ENCODE assay signal across 24 cellular contexts in genomic region chr10:19915816-19916215, GRCh38.
DNase-seq lines count a peak whose midpoint lies in the region; ATAC-seq, FAIRE-seq and TF ChIP-seq lines count a peak whose summit lies in the region.
"Had no signal": no experiment of that assay in that cellular context is flagged by ENCODE, and none has a peak within 500 bp of the region (broad histone marks: within the 10 kb centered on the region; RNA-seq: fewer than 3 reads in every experiment).

No MANE protein-coding gene starts in this region.

- TF ChIP-seq POLR2A in right lobe of liver (IDR thresholded peaks at IDR 0.05) = no peak

- H3K27me3 ChIP-seq in right lobe of liver (no peaks in the 10 kb centered on the region), small intestine (ENCODE audit: control insufficient read depth in 2 of 2, insufficient read depth in 2 of 2, low read length in 2 of 2) (no peaks in the 10 kb centered on the region)
- H3K27me3 ChIP-seq: BLaER1 had no signal

- H3K4me1 ChIP-seq in right lobe of liver = no peaks in the 10 kb centered on the region
- H3K4me1 ChIP-seq in small intestine (ENCODE audit: control insufficient read depth in 2 of 2, insufficient read depth in 1 of 2, low read depth in 1 of 2, low read length in 1 of 2) = peaks cover 2 to 6% of the 10 kb centered on the region in 2 donors
- H3K4me1 ChIP-seq: BLaER1 had no signal

- no peak overlapping the region for H3K4me3 ChIP-seq in right lobe of liver
- no peak overlapping the region for H3K4me3 ChIP-seq in small intestine (ENCODE audit: low read depth in 1 of 2, low read length in 2 of 2)
- H3K4me3 ChIP-seq: BLaER1, K562 had no signal

- H3K27ac Mint-ChIP-seq in CD14-positive monocyte = peak overlapping the region in 6 of 7 donors; percentile 0 to 44 (median 24)
- H3K27ac Mint-ChIP-seq: CD4-positive, CD25-positive, alpha-beta regulatory T cell; CD8-positive, alpha-beta memory T cell; HFFc6 had no signal

- H3K36me3 ChIP-seq in right lobe of liver = no peaks in the 10 kb centered on the region
- H3K36me3 ChIP-seq in small intestine (ENCODE audit: control insufficient read depth in 2 of 2, insufficient read depth in 2 of 2, low read length in 2 of 2) = no peaks in the 10 kb centered on the region
- H3K36me3 ChIP-seq: BLaER1 had no signal

- TF ChIP-seq CTCF in CD14-positive monocyte (IDR thresholded peaks at IDR 0.05) = no peak
- TF ChIP-seq CTCF in right lobe of liver (IDR thresholded peaks at IDR 0.05) = no peak

- H3K9me3 Mint-ChIP-seq in CD14-positive monocyte = peaks cover 0 to 5% (median 3%) of the 10 kb centered on the region in 7 donors

- DNase-seq in CD14-positive monocyte (ENCODE audit: low spot score) = no peak
- DNase-seq in left colon = no peak
- DNase-seq in right lobe of liver = no peak
- peak; percentile 64 for DNase-seq in small intestine
- no peak for DNase-seq in activated CD4-positive, CD25-positive, alpha-beta regulatory T cell (lab: John Stamatoyannopoulos, UW)
- DNase-seq in amniotic stem cell (lab: John Stamatoyannopoulos, UW) = no peak
- DNase-seq in GM19240 (ENCODE audit: insufficient read length, low spot score) = no peak
- DNase-seq: 8988T; CD4-positive, CD25-positive, alpha-beta regulatory T cell; CD8-positive, alpha-beta memory T cell; COR-L47; DMS153; DND-41; EL; GOT3; H7; HFFc6; IMR-90 had no signal

- intact Hi-C loops in CD14-positive monocyte (cut with micrococcal nuclease) (no loop called here), left colon (cut with DNase I, micrococcal nuclease) (loop anchor here in 1 of 2 donors (10.0 kb wide), 1 partner anchor 81 kb away; no protein-coding TSS in a partner anchor), right lobe of liver (cut with DNase I) (no loop called here)

- no peaks in the 10 kb centered on the region for H3K9me3 ChIP-seq in right lobe of liver
- H3K9me3 ChIP-seq in small intestine (ENCODE audit: control insufficient read depth, low read depth) = no peaks in the 10 kb centered on the region
- H3K9me3 ChIP-seq: BLaER1 had no signal

- 26% methylated on average over 3 of the region's 3 CpGs for WGBS in right lobe of liver (ENCODE audit: insufficient coverage, low coverage, low lambda C conversion rate, missing lambda C conversion rate)
- 10 to 70% (median 33%) methylated on average over 3 of the region's 3 CpGs for WGBS in small intestine, 3 donors

- H3K4me3 Mint-ChIP-seq in CD14-positive monocyte = no peak overlapping the region
- H3K4me3 Mint-ChIP-seq: CD4-positive, CD25-positive, alpha-beta regulatory T cell; CD8-positive, alpha-beta memory T cell; HFFc6 had no signal

- peaks cover 6 to 31% of the 10 kb centered on the region in 2 donors for H3K36me3 Mint-ChIP-seq in CD14-positive monocyte
- H3K36me3 Mint-ChIP-seq: CD4-positive, CD25-positive, alpha-beta regulatory T cell; CD8-positive, alpha-beta memory T cell had no signal

- no peak overlapping the region for H3K27ac ChIP-seq in right lobe of liver
- H3K27ac ChIP-seq in small intestine (ENCODE audit: low read depth in 1 of 2, low read length in 1 of 2) = no peak overlapping the region
- H3K27ac ChIP-seq: BLaER1, HL-60 had no signal

- H3K4me1 Mint-ChIP-seq in CD14-positive monocyte = peaks cover 28% of the 10 kb centered on the region
- H3K4me1 Mint-ChIP-seq: CD4-positive, CD25-positive, alpha-beta regulatory T cell; CD8-positive, alpha-beta memory T cell had no signal

- no peak for FAIRE-seq in small intestine (lab: Jason Lieb, UNC)
- FAIRE-seq: GM12891, GM18507, K562 had no signal

- ATAC-seq in left colon (peak; percentile 62), right lobe of liver (peak; percentile 69 to 94 (median 83))
- ATAC-seq: HCT116, K562 had no signal

- no peaks in the 10 kb centered on the region for H3K27me3 Mint-ChIP-seq in CD14-positive monocyte (ENCODE audit: low read depth in 3 of 3)
- H3K27me3 Mint-ChIP-seq: CD4-positive, CD25-positive, alpha-beta regulatory T cell; CD8-positive, alpha-beta memory T cell had no signal
